28 cellular contexts compared by ENCODE assay signal in the genomic region with DNA sequence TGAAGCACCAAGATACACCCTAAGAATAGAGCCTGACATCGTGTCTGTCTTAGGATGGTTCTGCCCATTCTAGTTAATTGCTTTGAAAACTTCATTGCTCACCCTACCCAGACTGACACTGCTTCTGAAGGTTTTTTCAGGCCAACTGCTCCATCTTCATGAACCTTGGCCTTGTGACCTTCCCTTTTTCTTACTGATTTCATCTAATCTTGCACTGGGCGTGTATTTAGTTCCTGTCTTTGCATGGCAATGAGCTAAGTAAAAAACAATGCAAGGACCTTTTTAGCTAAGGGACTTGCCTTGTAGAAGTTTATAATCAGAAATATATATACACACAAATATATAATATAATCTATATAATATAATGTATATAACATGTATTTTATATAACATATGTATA.
"Had no signal": no experiment of that assay in that cellular context is flagged by ENCODE, and none has a peak within 500 bp of the region (broad histone marks: within the 10 kb centered on the region; RNA-seq: fewer than 3 reads in every experiment).

No MANE protein-coding gene starts in this region.

- H3K4me1 Mint-ChIP-seq: activated CD4-positive, alpha-beta T cell treated with anti-CD3 and anti-CD28 coated beads for 36 hours; activated naive CD4-positive, alpha-beta T cell treated with anti-CD3 and anti-CD28 coated beads, Interleukin-2, amount 10 ng/mL, durations not matched to agents 7 days and 5 days; activated naive CD8-positive, alpha-beta T cell treated with anti-CD3 and anti-CD28 coated beads, Interleukin-2, amount 10 ng/mL, durations not matched to agents 7 days and 5 days; IgD-negative memory B cell had no signal

- H3K9me3 ChIP-seq: adrenal gland had no signal

- H3K27me3 Mint-ChIP-seq: activated CD4-positive, alpha-beta T cell treated with anti-CD3 and anti-CD28 coated beads for 36 hours; activated CD8-positive, alpha-beta T cell treated with anti-CD3 and anti-CD28 coated beads for 36 hours; activated naive CD4-positive, alpha-beta T cell treated with anti-CD3 and anti-CD28 coated beads, Interleukin-2, amount 10 ng/mL, durations not matched to agents 7 days and 5 days; activated naive CD8-positive, alpha-beta T cell treated with anti-CD3 and anti-CD28 coated beads, Interleukin-2, amount 10 ng/mL, durations not matched to agents 7 days and 5 days had no signal

- ATAC-seq: activated CD4-positive, alpha-beta T cell treated with anti-CD3 and anti-CD28 coated beads for 36 hours; activated CD8-positive, alpha-beta T cell treated with anti-CD3 and anti-CD28 coated beads for 36 hours; activated T-cell treated with anti-CD3 and anti-CD28 coated beads, Interleukin-2, amount 50 U/mL, for 72 hours had no signal

- H3K36me3 ChIP-seq: adrenal gland had no signal

- H3K4me3 ChIP-seq: adrenal gland, PC-9 had no signal

- DNase-seq: activated CD4-positive, alpha-beta T cell treated with anti-CD3 and anti-CD28 coated beads for 36 hours; activated CD4-positive, CD25-positive, alpha-beta regulatory T cell; activated CD8-positive, alpha-beta memory T cell treated with anti-CD3 and anti-CD28 coated beads, Interleukin-2, amount 50 U/mL, for 4 hours; activated CD8-positive, alpha-beta T cell treated with anti-CD3 and anti-CD28 coated beads for 36 hours; activated gamma-delta T cell treated with Interleukin-2 at 50 U/mL for 16 hours; activated naive CD4-positive, alpha-beta T cell treated with anti-CD3 and anti-CD28 coated beads, Interleukin-2, amount 10 ng/mL, durations not matched to agents 7 days and 5 days; activated naive CD8-positive, alpha-beta T cell treated with anti-CD3 and anti-CD28 coated beads, Interleukin-2, amount 10 ng/mL, durations not matched to agents 7 days and 5 days; activated T-cell treated with anti-CD3 and anti-CD28 coated beads, Interleukin-2, amount 50 U/mL, for 72 hours; adrenal gland; anterior cingulate cortex; cerebellar nuclear complex; NCI-H1092 treated with DMSO at 0.1 percent for 48 hours; NCI-H1417 treated with DMSO at 0.1 percent for 48 hours; NCI-H1694 treated with DMSO at 0.1 percent for 48 hours; NCI-H2029 treated with DMSO at 0.1 percent for 48 hours; NCI-H345; NCI-H510A; NCI-H526 treated with DMSO at 0.1 percent for 48 hours; NCI-H82; NK-92 treated with Interleukin-12 subunit alpha and Interleukin-12 subunit beta, amount 100 ng/mL, for 24 hours; PC-9; SIG-M5; T-helper 1 cell had no signal

- H3K27ac ChIP-seq: adrenal gland, PC-9, VCaP had no signal

- H3K27me3 ChIP-seq: adrenal gland had no signal

- H3K9ac ChIP-seq: KMS-11 had no signal

- H3K4me3 Mint-ChIP-seq: activated CD4-positive, alpha-beta T cell treated with anti-CD3 and anti-CD28 coated beads for 36 hours; activated CD8-positive, alpha-beta T cell treated with anti-CD3 and anti-CD28 coated beads for 36 hours; activated naive CD4-positive, alpha-beta T cell treated with anti-CD3 and anti-CD28 coated beads, Interleukin-2, amount 10 ng/mL, durations not matched to agents 7 days and 5 days; activated naive CD8-positive, alpha-beta T cell treated with anti-CD3 and anti-CD28 coated beads, Interleukin-2, amount 10 ng/mL, durations not matched to agents 7 days and 5 days; activated T-cell treated with anti-CD3 and anti-CD28 coated beads, Interleukin-2, amount 50 U/mL, for 72 hours; IgD-negative memory B cell had no signal

- H3K36me3 Mint-ChIP-seq: activated naive CD4-positive, alpha-beta T cell treated with anti-CD3 and anti-CD28 coated beads, Interleukin-2, amount 10 ng/mL, durations not matched to agents 7 days and 5 days; activated naive CD8-positive, alpha-beta T cell treated with anti-CD3 and anti-CD28 coated beads, Interleukin-2, amount 10 ng/mL, durations not matched to agents 7 days and 5 days; IgD-negative memory B cell had no signal

- H3K4me2 ChIP-seq: PC-9 had no signal

- H2AFZ ChIP-seq: PC-9 had no signal

- H3K27ac Mint-ChIP-seq: activated CD4-positive, alpha-beta T cell treated with anti-CD3 and anti-CD28 coated beads for 36 hours; activated CD8-positive, alpha-beta T cell treated with anti-CD3 and anti-CD28 coated beads for 36 hours; activated naive CD4-positive, alpha-beta T cell treated with anti-CD3 and anti-CD28 coated beads, Interleukin-2, amount 10 ng/mL, durations not matched to agents 7 days and 5 days; activated naive CD8-positive, alpha-beta T cell treated with anti-CD3 and anti-CD28 coated beads, Interleukin-2, amount 10 ng/mL, durations not matched to agents 7 days and 5 days; activated T-cell treated with anti-CD3 and anti-CD28 coated beads, Interleukin-2, amount 50 U/mL, for 72 hours; activated T-helper 2 cell treated with anti-CD3 and anti-CD28 coated beads, Interferon-gamma antibody, Interleukin-2, Interleukin-4, amounts not matched to agents 10 μg/mL and 5 μg/mL and 100 μg/mL, durations not matched to agents 14 hours and 24 hours and 36 hours; IgD-negative memory B cell had no signal

- FAIRE-seq: colon had no signal
